ENCODE assay signal across 11 cellular contexts in genomic region chr9:18472915-18473314, GRCh38. TPM values are rescaled to one million over a fixed set of nuclear protein-coding genes. Genes with fewer than 3 reads are reported as not detected.
A peak's percentile ranks its signal among the peaks of the same experiment; 100 is the strongest.
DNase-seq lines count a peak whose midpoint lies in the region; ATAC-seq and TF ChIP-seq lines count a peak whose summit lies in the region.
"Had no signal": no experiment of that assay in that cellular context is flagged by ENCODE, and none has a peak within 500 bp of the region (broad histone marks: within the 10 kb centered on the region; RNA-seq: fewer than 3 reads in every experiment).

No MANE protein-coding gene starts in this region.

- peak in 7 of 8 donors; percentile 32 to 78 (median 62) for ATAC-seq in heart right ventricle
- ATAC-seq in Right ventricle myocardium inferior: no peak
- peak; percentile 40 for ATAC-seq in aorta (ENCODE audit: low FRiP score)
- no peak for ATAC-seq in HG02852 (IDR thresholded peaks at IDR 0.05; ENCODE audit: unreplicated experiment)
- ATAC-seq: activated naive CD8-positive, alpha-beta T cell treated with anti-CD3 and anti-CD28 coated beads, Interleukin-2, amount 50 U/mL, for 24 hours; naive thymus-derived CD4-positive, alpha-beta T cell had no signal

- H3K36me3 ChIP-seq in heart right ventricle: no peaks in the 10 kb centered on the region
- H3K36me3 ChIP-seq in esophagus squamous epithelium: no peaks in the 10 kb centered on the region
- H3K36me3 ChIP-seq in muscle layer of duodenum (ENCODE audit: control insufficient read depth in 1 of 2, insufficient read depth in 2 of 2, low read length in 2 of 2): no peaks in the 10 kb centered on the region
- no peaks in the 10 kb centered on the region for H3K36me3 ChIP-seq in aorta (ENCODE audit: control insufficient read depth in 1 of 2, insufficient read depth in 2 of 2, low read length in 1 of 2)
- H3K36me3 ChIP-seq in vagina: no peaks in the 10 kb centered on the region

- TF ChIP-seq POLR2A in esophagus squamous epithelium (IDR thresholded peaks at IDR 0.05): no peak
- TF ChIP-seq POLR2A in vagina (IDR thresholded peaks at IDR 0.05): no peak

- peak in 1 of 2 donors; percentile 24 for DNase-seq in heart right ventricle
- DNase-seq in Right ventricle myocardium inferior (ENCODE audit: missing footprints): no peak
- DNase-seq in esophagus squamous epithelium (lab: John Stamatoyannopoulos, UW): no peak
- DNase-seq in aorta: no peak
- DNase-seq in islet precursor cell: no peak
- DNase-seq in vagina (ENCODE audit: extremely low spot score in 2 of 2): no peak
- DNase-seq: activated naive CD8-positive, alpha-beta T cell treated with anti-CD3 and anti-CD28 coated beads, Interleukin-2, amount 50 U/mL, for 24 hours; effector CD4-positive, alpha-beta T cell; naive thymus-derived CD4-positive, alpha-beta T cell had no signal

- peaks cover 0 to 13% (median 0%) of the 10 kb centered on the region in 11 donors for H3K9me3 ChIP-seq in heart right ventricle
- H3K9me3 ChIP-seq in esophagus squamous epithelium: peaks cover 0 to 7% (median 5%) of the 10 kb centered on the region in 3 donors
- peaks cover 0 to 10% of the 10 kb centered on the region in 2 donors for H3K9me3 ChIP-seq in muscle layer of duodenum (ENCODE audit: control insufficient read depth in 1 of 2, low read length in 2 of 2)
- H3K9me3 ChIP-seq in aorta (ENCODE audit: control insufficient read depth, low read length): no peaks in the 10 kb centered on the region
- H3K9me3 ChIP-seq in vagina: no peaks in the 10 kb centered on the region

- H3K4me1 ChIP-seq in heart right ventricle: peaks cover 0 to 27% (median 19%) of the 10 kb centered on the region in 9 donors
- peaks cover 15 to 27% (median 20%) of the 10 kb centered on the region in 3 donors for H3K4me1 ChIP-seq in esophagus squamous epithelium
- peaks cover 0 to 4% of the 10 kb centered on the region in 2 donors for H3K4me1 ChIP-seq in muscle layer of duodenum (ENCODE audit: control insufficient read depth in 1 of 2, insufficient read depth in 2 of 2, low read length in 2 of 2)
- H3K4me1 ChIP-seq in aorta (ENCODE audit: control insufficient read depth in 1 of 2, insufficient read depth in 2 of 2, low read length in 2 of 2): peaks cover 2 to 4% of the 10 kb centered on the region in 2 donors
- H3K4me1 ChIP-seq in vagina: peaks cover 18% of the 10 kb centered on the region

- H3K27ac ChIP-seq in heart right ventricle (peak overlapping the region in 2 of 10 donors; percentile 42 to 48), esophagus squamous epithelium (peak overlapping the region; percentile 60 to 79 (median 68)), muscle layer of duodenum (ENCODE audit: low read length) (peak overlapping the region; percentile 15), aorta (ENCODE audit: low read depth in 1 of 2, low read length in 2 of 2) (peak overlapping the region; percentile 61 to 71), vagina (no peak overlapping the region)

- 29 to 38% methylated on average over 5 of the region's 5 CpGs for WGBS in heart right ventricle, 2 donors
- WGBS in esophagus squamous epithelium, 2 donors: 18 to 19% methylated on average over 5 of the region's 5 CpGs
- WGBS in aorta, 2 donors: 54 to 55% methylated on average over 5 of the region's 5 CpGs

- H3K4me3 ChIP-seq in heart right ventricle (peak overlapping the region in 3 of 10 donors; percentile 45 to 53 (median 50)), esophagus squamous epithelium (peak overlapping the region in 2 of 4 donors; percentile 42 to 62), muscle layer of duodenum (ENCODE audit: low read depth in 1 of 2, low read length in 2 of 2) (peak overlapping the region in 1 of 2 donors; percentile 8), aorta (ENCODE audit: low read length in 2 of 2) (no peak overlapping the region), vagina (no peak overlapping the region)

- TF ChIP-seq CTCF in heart right ventricle (IDR thresholded peaks at IDR 0.05) (no peak), esophagus squamous epithelium (IDR thresholded peaks at IDR 0.05) (no peak), vagina (IDR thresholded peaks at IDR 0.05) (no peak)

- H3K27me3 ChIP-seq in heart right ventricle: no peaks in the 10 kb centered on the region
- H3K27me3 ChIP-seq in esophagus squamous epithelium: no peaks in the 10 kb centered on the region
- no peaks in the 10 kb centered on the region for H3K27me3 ChIP-seq in muscle layer of duodenum (ENCODE audit: low read depth, low read length)
- no peaks in the 10 kb centered on the region for H3K27me3 ChIP-seq in aorta (ENCODE audit: control insufficient read depth in 1 of 2, insufficient read depth in 2 of 2, low read length in 1 of 2)
- no peaks in the 10 kb centered on the region for H3K27me3 ChIP-seq in vagina

- intact Hi-C loops in heart right ventricle (cut with DNase I) (no loop called here), Right ventricle myocardium inferior (cut with DNase I) (no loop called here), esophagus squamous epithelium (cut with DNase I) (no loop called here), aorta (cut with DNase I) (no loop called here), vagina (cut with DNase I) (no loop called here)

RNA-seq across cellular contexts. Expression of gene ADAMTSL1, which starts 1.0 kb away (rescaled TPM):
- total RNA-seq in heart right ventricle (1 to 10 TPM in 7 of 10 donors, under 1 TPM in 3; 0.47 to 5.2 (median 2.0) TPM), Right ventricle myocardium inferior (1.9 TPM), esophagus squamous epithelium (10 to 100 TPM in 1 of 4 donors, 1 to 10 TPM in 2, under 1 TPM in 1; 0.80 to 23.7 (median 2.3) TPM), aorta (10 to 100 TPM; 50.4 to 54.2 TPM), vagina (8.1 TPM)
- polyA plus RNA-seq in heart right ventricle (1 to 10 TPM in 1 of 2 donors, under 1 TPM in 1; 0.37 to 1.6 TPM), aorta (1 to 10 TPM; 6.6 to 9.5 TPM)
- total RNA-seq: naive thymus-derived CD4-positive, alpha-beta T cell had no signal
- polyA plus RNA-seq: naive thymus-derived CD4-positive, alpha-beta T cell had no signal

Comparison
In these comparisons a context has a peak if more than half of its experiments do, and no peak if none do; other contexts are left out.
1. ATAC-seq: peak in heart right ventricle (7 of 8) and aorta (single experiment); none in Right ventricle myocardium inferior (single experiment) and HG02852 (single experiment).